16 cellular contexts compared by ENCODE assay signal in the genomic region with DNA sequence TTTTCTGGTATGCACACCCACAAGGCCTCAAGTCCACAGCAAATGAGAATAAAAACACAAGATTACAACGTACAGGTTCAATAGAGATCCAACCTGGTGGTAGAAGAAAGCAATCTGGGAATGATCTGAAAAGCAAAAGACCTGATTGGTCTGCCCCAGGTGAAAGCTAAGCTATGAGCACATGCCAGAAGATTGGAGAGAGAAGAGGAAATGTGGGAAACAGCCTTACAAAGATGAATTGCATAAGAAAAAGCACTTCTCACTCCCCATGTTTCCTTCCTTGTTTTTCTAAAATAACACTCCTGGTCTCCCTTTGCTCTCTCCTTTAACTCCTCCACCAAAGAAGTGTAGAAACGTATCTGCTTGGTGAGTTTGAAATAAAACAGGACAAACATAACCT.
DNase-seq lines count a peak whose midpoint lies in the region; ATAC-seq and TF ChIP-seq lines count a peak whose summit lies in the region.
"Had no signal": no experiment of that assay in that cellular context is flagged by ENCODE, and none has a peak within 500 bp of the region (broad histone marks: within the 10 kb centered on the region; RNA-seq: fewer than 3 reads in every experiment).

No MANE protein-coding gene starts in this region.

- H3K9ac ChIP-seq in Loucy (ENCODE audit: low read depth, low read length, poor library complexity, severe bottlenecking): no peak overlapping the region
- no peak overlapping the region for H3K9ac ChIP-seq in neural progenitor cell

- H3K4me3 ChIP-seq in GM23338: no peak overlapping the region
- H3K4me3 ChIP-seq in Loucy (ENCODE audit: low read length, poor library complexity, severe bottlenecking): no peak overlapping the region
- no peak overlapping the region for H3K4me3 ChIP-seq in neural progenitor cell
- H3K4me3 ChIP-seq in osteoblast (ENCODE audit: insufficient read depth, low read length): no peak overlapping the region

- in situ Hi-C loops in GM13976 (cut with MboI; ENCODE audit: low sequenced_read_pairs, unreplicated experiment): no loop called here

- H3K4me1 Mint-ChIP-seq in GM23338 (peaks cover 7% of the 10 kb centered on the region), WTC11 (peaks cover 11% of the 10 kb centered on the region), neural progenitor cell (no peaks in the 10 kb centered on the region)
- no peaks in the 10 kb centered on the region for H3K4me1 Mint-ChIP-seq in activated CD8-positive, alpha-beta T cell treated with anti-CD3 and anti-CD28 coated beads for 36 hours (ENCODE audit: low read depth)

- H3K4me2 ChIP-seq in GM23338 (no peak overlapping the region), Loucy (ENCODE audit: low read depth, low read length, poor library complexity, severe bottlenecking) (no peak overlapping the region), neural progenitor cell (no peak overlapping the region), osteoblast (ENCODE audit: insufficient read depth, low read length) (no peak overlapping the region)

- H3K36me3 ChIP-seq in GM23338 (ENCODE audit: insufficient read depth) (no peaks in the 10 kb centered on the region), Loucy (ENCODE audit: insufficient read depth, low read length) (no peaks in the 10 kb centered on the region), neural progenitor cell (no peaks in the 10 kb centered on the region), osteoblast (ENCODE audit: insufficient read depth, low read length) (no peaks in the 10 kb centered on the region)

- POLR2A ChIA-PET in WTC11 (lab: Charles Lee): no interaction called here
- POLR2A ChIA-PET in activated CD8-positive, alpha-beta T cell treated with anti-CD3 and anti-CD28 coated beads for 36 hours (lab: Charles Lee): interaction anchor here (0.6 kb wide), 1 partner anchor 417 kb away, joined by 3 read pairs; no protein-coding TSS in a partner anchor

- ATAC-seq in GM23338 (no peak), WTC11 (peak; percentile 39)
- no peak for ATAC-seq in activated CD8-positive, alpha-beta T cell treated with anti-CD3 and anti-CD28 coated beads for 36 hours

- H3K27me3 Mint-ChIP-seq in GM23338 (ENCODE audit: insufficient read depth, low read depth, poor library complexity) (peaks cover 5% of the 10 kb centered on the region), WTC11 (ENCODE audit: low read depth) (peaks cover 25% of the 10 kb centered on the region), neural progenitor cell (ENCODE audit: insufficient read depth, low read depth) (peaks cover 3% of the 10 kb centered on the region)
- peaks cover 5% of the 10 kb centered on the region for H3K27me3 Mint-ChIP-seq in activated CD8-positive, alpha-beta T cell treated with anti-CD3 and anti-CD28 coated beads for 36 hours
- H3K27me3 Mint-ChIP-seq: CD4-positive, alpha-beta T cell had no signal

- intact Hi-C loops in activated CD8-positive, alpha-beta T cell treated with anti-CD3 and anti-CD28 coated beads for 36 hours (cut with micrococcal nuclease): no loop called here

- DNase-seq in GM23338 (ENCODE audit: low spot score) (no peak), WTC11 (ENCODE audit: low spot score) (no peak), neural progenitor cell (ENCODE audit: low spot score) (no peak), OCI-M1 (lab: John Stamatoyannopoulos, UW) (no peak), GM13976 (ENCODE audit: low spot score) (no peak), osteoblast (ENCODE audit: insufficient read length, low spot score, missing footprints) (no peak)
- no peak for DNase-seq in activated CD8-positive, alpha-beta T cell treated with anti-CD3 and anti-CD28 coated beads for 36 hours
- DNase-seq: C1 segment of cervical spinal cord; CD4-positive, alpha-beta T cell; COR-L47; DND-41; GDM1; H9; IMR-90; KG1 had no signal

- H3K27me3 ChIP-seq in GM23338 (ENCODE audit: insufficient read depth) (no peaks in the 10 kb centered on the region), Loucy (ENCODE audit: insufficient read depth, low read length, poor library complexity, severe bottlenecking) (no peaks in the 10 kb centered on the region), neural progenitor cell (no peaks in the 10 kb centered on the region), osteoblast (ENCODE audit: insufficient read depth, low read length) (no peaks in the 10 kb centered on the region)

- H4K20me1 ChIP-seq in GM23338 (replicated peaks; ENCODE audit: insufficient read depth) (no peaks in the 10 kb centered on the region), Loucy (ENCODE audit: insufficient read depth, low read length, poor library complexity, severe bottlenecking) (no peaks in the 10 kb centered on the region), neural progenitor cell (ENCODE audit: low read depth) (no peaks in the 10 kb centered on the region), osteoblast (ENCODE audit: insufficient read depth, low read length) (no peaks in the 10 kb centered on the region)

- H3K9me2 ChIP-seq in GM23338 (ENCODE audit: insufficient read depth) (peaks cover 7% of the 10 kb centered on the region; the same call in 1 of the 2 replicates), Loucy (replicated peaks; ENCODE audit: low read depth, low read length) (no peaks in the 10 kb centered on the region)

- H3K9me3 Mint-ChIP-seq in GM23338: no peaks in the 10 kb centered on the region; the same call in 2 of the 3 replicates
- peaks cover 7% of the 10 kb centered on the region for H3K9me3 Mint-ChIP-seq in WTC11
- H3K9me3 Mint-ChIP-seq in neural progenitor cell: peaks cover 3% of the 10 kb centered on the region
- no peaks in the 10 kb centered on the region for H3K9me3 Mint-ChIP-seq in activated CD8-positive, alpha-beta T cell treated with anti-CD3 and anti-CD28 coated beads for 36 hours
- H3K9me3 Mint-ChIP-seq: CD4-positive, alpha-beta T cell; H9 had no signal

- no peak overlapping the region for H3K27ac Mint-ChIP-seq in GM23338
- H3K27ac Mint-ChIP-seq in WTC11: no peak overlapping the region
- H3K27ac Mint-ChIP-seq in neural progenitor cell: no peak overlapping the region
- H3K27ac Mint-ChIP-seq in activated CD8-positive, alpha-beta T cell treated with anti-CD3 and anti-CD28 coated beads for 36 hours: no peak overlapping the region
- H3K27ac Mint-ChIP-seq: CD4-positive, alpha-beta T cell; H9 had no signal

- H3K4me1 ChIP-seq in GM23338 (ENCODE audit: insufficient read depth) (no peaks in the 10 kb centered on the region), Loucy (ENCODE audit: insufficient read depth, low read length, poor library complexity, severe bottlenecking) (no peaks in the 10 kb centered on the region), neural progenitor cell (no peaks in the 10 kb centered on the region), osteoblast (ENCODE audit: insufficient read depth, low read length) (no peaks in the 10 kb centered on the region)

- H3K9me3 ChIP-seq in Loucy (ENCODE audit: insufficient read depth, low read depth, low read length): no peaks in the 10 kb centered on the region
- no peaks in the 10 kb centered on the region for H3K9me3 ChIP-seq in neural progenitor cell (ENCODE audit: low read depth)
- no peaks in the 10 kb centered on the region for H3K9me3 ChIP-seq in osteoblast (ENCODE audit: low read depth, low read length)

- no peaks in the 10 kb centered on the region for H3F3A ChIP-seq in GM23338 (replicated peaks; ENCODE audit: low read depth)
- no peaks in the 10 kb centered on the region for H3F3A ChIP-seq in Loucy (ENCODE audit: low read depth)
- H3F3A ChIP-seq in neural progenitor cell (ENCODE audit: low read depth): no peaks in the 10 kb centered on the region

- H2AFZ ChIP-seq in GM23338: peak overlapping the region; percentile 86
- 0 out of 2 replicates have a peak overlapping the region, but pooled peaks have one; percentile 37 for H2AFZ ChIP-seq in Loucy (ENCODE audit: low read length)
- H2AFZ ChIP-seq in neural progenitor cell (replicated peaks): peak overlapping the region; percentile 9
- no peak overlapping the region for H2AFZ ChIP-seq in osteoblast (ENCODE audit: low read length)

- CTCF ChIA-PET in WTC11 (lab: Charles Lee): interaction anchor here (1.0 kb wide), 1 partner anchor 166 kb away, joined by 3 read pairs; no protein-coding TSS in a partner anchor
- CTCF ChIA-PET in activated CD8-positive, alpha-beta T cell treated with anti-CD3 and anti-CD28 coated beads for 36 hours (lab: Charles Lee): no interaction called here

- TF ChIP-seq CTCF in GM23338 (conservative IDR thresholded peaks at IDR 0.05; ENCODE audit: low read depth in 2 of 2): no peak
- TF ChIP-seq CTCF in Loucy (conservative IDR thresholded peaks at IDR 0.05; ENCODE audit: low read length): no peak
- TF ChIP-seq CTCF in WTC11 (IDR thresholded peaks at IDR 0.05): no peak
- TF ChIP-seq CTCF in neural progenitor cell (IDR thresholded peaks at IDR 0.05): no peak
- no peak for TF ChIP-seq CTCF in GM13976 (IDR thresholded peaks at IDR 0.05; ENCODE audit: borderline replicate concordance, control extremely low read depth, extremely low read depth, insufficient read depth, missing control alignments)
- TF ChIP-seq CTCF in activated CD8-positive, alpha-beta T cell treated with anti-CD3 and anti-CD28 coated beads for 36 hours (IDR thresholded peaks at IDR 0.05): no peak
- TF ChIP-seq CTCF in osteoblast (IDR thresholded peaks at IDR 0.05; ENCODE audit: extremely low read depth, low read depth, low read length): no peak

- H3K36me3 Mint-ChIP-seq in GM23338 (ENCODE audit: low read depth) (no peaks in the 10 kb centered on the region), WTC11 (no peaks in the 10 kb centered on the region), neural progenitor cell (no peaks in the 10 kb centered on the region)
- no peaks in the 10 kb centered on the region for H3K36me3 Mint-ChIP-seq in activated CD8-positive, alpha-beta T cell treated with anti-CD3 and anti-CD28 coated beads for 36 hours (ENCODE audit: low read depth)

- H3K4me3 Mint-ChIP-seq in GM23338: no peak overlapping the region
- no peak overlapping the region for H3K4me3 Mint-ChIP-seq in WTC11
- H3K4me3 Mint-ChIP-seq in neural progenitor cell: no peak overlapping the region
- no peak overlapping the region for H3K4me3 Mint-ChIP-seq in activated CD8-positive, alpha-beta T cell treated with anti-CD3 and anti-CD28 coated beads for 36 hours
- H3K4me3 Mint-ChIP-seq: CD4-positive, alpha-beta T cell; H9 had no signal

- H3K27ac ChIP-seq in GM23338 (ENCODE audit: low read depth) (no peak overlapping the region), neural progenitor cell (no peak overlapping the region), osteoblast (ENCODE audit: low read depth, low read length) (no peak overlapping the region)

- H3K79me2 ChIP-seq in GM23338 (replicated peaks; ENCODE audit: insufficient read depth) (no peaks in the 10 kb centered on the region), Loucy (ENCODE audit: insufficient read depth, low read length) (no peaks in the 10 kb centered on the region), neural progenitor cell (ENCODE audit: low read depth) (no peaks in the 10 kb centered on the region), osteoblast (ENCODE audit: insufficient read depth, low read length) (no peaks in the 10 kb centered on the region)

TF ChIP-seq in GM23338, 12 proteins besides CTCF, POLR2A, EP300 and RAD21 (continues in another document):
- TF ChIP-seq EZH2phosphoT487 (IDR thresholded peaks at IDR 0.05; ENCODE audit: unreplicated experiment) (no peak), NANOG (IDR thresholded peaks at IDR 0.05; ENCODE audit: borderline replicate concordance) (no peak)
